Comparison of ENCODE assay signal across 8 cellular contexts in genomic region chr12:132761032-132761910, GRCh38. TPM values are rescaled to one million over a fixed set of nuclear protein-coding genes. Genes with fewer than 3 reads are reported as not detected.
DNase-seq lines count a peak whose midpoint lies in the region; ATAC-seq and TF ChIP-seq lines count a peak whose summit lies in the region.

ANKLE2 (minus strand) TSS chr12:132761832; CDS start chr12:132761798, 34 bp downstream.

- H3K9me3 ChIP-seq in HUES48 (ENCODE audit: control insufficient read depth, insufficient read depth, low read length): no peaks in the 10 kb centered on the region
- H3K9me3 ChIP-seq in ascending aorta: no peaks in the 10 kb centered on the region
- no peaks in the 10 kb centered on the region for H3K9me3 ChIP-seq in gastrocnemius medialis

- H3K27me3 ChIP-seq in HUES48 (ENCODE audit: control insufficient read depth, insufficient read depth, low read length) (no peaks in the 10 kb centered on the region), ascending aorta (no peaks in the 10 kb centered on the region), gastrocnemius medialis (no peaks in the 10 kb centered on the region)

- DNase-seq in DMS53 treated with DMSO at 0.1 percent for 48 hours (lab: John Stamatoyannopoulos, UW; ENCODE audit: unreplicated experiment): peak; percentile 6
- peak in 4 of 5 experiments; percentile 53 to 84 (median 62) for DNase-seq in T-helper 2 cell
- DNase-seq in ascending aorta (ENCODE audit: low spot score in 2 of 2): peak in 1 of 2 donors; percentile 73
- peak; percentile 86 for DNase-seq in hepatic stellate cell (ENCODE audit: low spot score)
- peak in 1 of 2 donors; percentile 28 for DNase-seq in gastrocnemius medialis

- TF ChIP-seq CTCF in ascending aorta (IDR thresholded peaks at IDR 0.05) (no peak), gastrocnemius medialis (IDR thresholded peaks at IDR 0.05 in 4 of 5, conservative IDR thresholded peaks at IDR 0.05 in 1 of 5) (no peak)

- H3K36me3 ChIP-seq in HUES48 (ENCODE audit: control insufficient read depth, insufficient read depth, low read length) (peaks cover 17% of the 10 kb centered on the region), ascending aorta (peaks cover 3 to 6% of the 10 kb centered on the region in 2 donors), gastrocnemius medialis (peaks cover 0 to 7% of the 10 kb centered on the region in 2 donors)

- peak within 1 kb of the TSS; percentile 91 for H3K9ac ChIP-seq in HUES48 (ENCODE audit: low read depth, low read length)

- peak in 1 of 2 donors; percentile 2 for TF ChIP-seq POLR2A in gastrocnemius medialis (IDR thresholded peaks at IDR 0.05)

- intact Hi-C loops in ascending aorta (cut with DNase I): loop anchor here (1.0 to 5.0 kb wide), 6 partner anchors 51 to 274 kb away; partner anchors contain the start of genes CHFR, GOLGA3, PGAM5 and POLE
- intact Hi-C loops in gastrocnemius medialis (cut with DNase I; ENCODE audit: low total_unique reads): loop anchor here (2.0 to 5.0 kb wide), 4 partner anchors 49 to 370 kb away; partner anchors contain the start of genes GOLGA3, PGAM5, POLE and PXMP2

- ATAC-seq in GM21390 (IDR thresholded peaks at IDR 0.05; ENCODE audit: unreplicated experiment) (peak; percentile 36), gastrocnemius medialis (peak; percentile 73 to 80), HG03378 (IDR thresholded peaks at IDR 0.05; ENCODE audit: unreplicated experiment) (no peak)

- peak within 1 kb of the TSS; percentile 81 for H3K4me3 ChIP-seq in HUES48 (ENCODE audit: low read depth, low read length)
- H3K4me3 ChIP-seq in ascending aorta: peak within 1 kb of the TSS; percentile 100
- peak within 1 kb of the TSS; percentile 86 to 98 (median 90) for H3K4me3 ChIP-seq in gastrocnemius medialis

- H3K27ac ChIP-seq in HUES48 (ENCODE audit: low read depth, low read length) (peak within 1 kb of the TSS; percentile 96), ascending aorta (peak within 1 kb of the TSS; percentile 97 to 99), gastrocnemius medialis (peak within 1 kb of the TSS; percentile 94 to 100 (median 99))

- H3K4me1 ChIP-seq in HUES48 (ENCODE audit: control insufficient read depth, insufficient read depth, low read length): peaks cover 4% of the 10 kb centered on the region; the same call in 1 of the 2 replicates
- peaks cover 13% of the 10 kb centered on the region in 2 donors for H3K4me1 ChIP-seq in ascending aorta
- peaks cover 21 to 32% of the 10 kb centered on the region in 2 donors for H3K4me1 ChIP-seq in gastrocnemius medialis

- in situ Hi-C loops in gastrocnemius medialis (cut with MboI; ENCODE audit: low sequenced_read_pairs in 4 of 4): no loop called here

RNA-seq across cellular contexts. Expression of gene ANKLE2, which starts in this region (rescaled TPM):
- total RNA-seq in ascending aorta (54.2 TPM), gastrocnemius medialis (10 to 100 TPM; 29.6 to 44.9 (median 34.6) TPM)
